8 cellular contexts compared by ENCODE assay signal in genomic region chr2:105294844-105295481, GRCh38. TPM values are rescaled to one million over a fixed set of nuclear protein-coding genes. Genes with fewer than 3 reads are reported as not detected.
A peak's percentile ranks its signal among the peaks of the same experiment; 100 is the strongest.
DNase-seq lines count a peak whose midpoint lies in the region; ATAC-seq lines count a peak whose summit lies in the region.

No MANE protein-coding gene starts in this region.

- H2BK120ac ChIP-seq in trophoblast cell (ENCODE audit: insufficient read depth, low read length, poor library complexity): no peak overlapping the region

- H3K4me1 Mint-ChIP-seq in activated CD4-positive, alpha-beta memory T cell treated with anti-CD3 and anti-CD28 coated beads for 36 hours (ENCODE audit: low read depth): no peaks in the 10 kb centered on the region

- no peaks in the 10 kb centered on the region for H3K9me3 Mint-ChIP-seq in activated CD4-positive, alpha-beta memory T cell treated with anti-CD3 and anti-CD28 coated beads for 36 hours

- H2BK5ac ChIP-seq in trophoblast cell (ENCODE audit: low read depth, low read length, poor library complexity): no peak overlapping the region

- H2BK12ac ChIP-seq in trophoblast cell (ENCODE audit: low read length): no peak overlapping the region

- no peak overlapping the region for H3K14ac ChIP-seq in trophoblast cell (ENCODE audit: low read length)

- H3K36me3 ChIP-seq in trophoblast cell (ENCODE audit: control insufficient read depth in 1 of 2, insufficient read depth in 2 of 2, low read length in 2 of 2): peaks cover 6 to 11% of the 10 kb centered on the region in 2 experiments

- H2AFZ ChIP-seq in trophoblast cell (ENCODE audit: insufficient read depth, low read length, poor library complexity): no peak overlapping the region

- no peak overlapping the region for H3K27ac Mint-ChIP-seq in activated CD4-positive, alpha-beta memory T cell treated with anti-CD3 and anti-CD28 coated beads for 36 hours

- H3K27ac ChIP-seq in trophoblast cell (ENCODE audit: low read depth, low read length): no peak overlapping the region

- H3K4me1 ChIP-seq in trophoblast cell (ENCODE audit: control insufficient read depth in 1 of 2, insufficient read depth in 2 of 2, low read length in 2 of 2): peaks cover 4 to 26% of the 10 kb centered on the region in 2 experiments

- H3K9ac ChIP-seq in trophoblast cell (ENCODE audit: low read length): no peak overlapping the region

- POLR2A ChIA-PET in activated CD4-positive, alpha-beta memory T cell treated with anti-CD3 and anti-CD28 coated beads for 36 hours (lab: Charles Lee): no interaction called here

- peak; percentile 11 for DNase-seq in CD1c-positive myeloid dendritic cell (ENCODE audit: extremely low spot score)
- peak; percentile 30 for DNase-seq in MV-4-11 (lab: John Stamatoyannopoulos, UW)
- peak; percentile 26 for DNase-seq in activated CD4-positive, alpha-beta memory T cell treated with anti-CD3 and anti-CD28 coated beads for 36 hours
- DNase-seq in foreskin melanocyte: peak; percentile 78
- DNase-seq in trophoblast cell: peak; percentile 63 to 76
- DNase-seq in ureter (ENCODE audit: low spot score): no peak

- no peak overlapping the region for H3K4me3 ChIP-seq in trophoblast cell (ENCODE audit: low read depth, low read length)

- no peaks in the 10 kb centered on the region for H3K27me3 Mint-ChIP-seq in activated CD4-positive, alpha-beta memory T cell treated with anti-CD3 and anti-CD28 coated beads for 36 hours

- no peak overlapping the region for H4K91ac ChIP-seq in trophoblast cell (ENCODE audit: low read depth, low read length)

- H3K18ac ChIP-seq in trophoblast cell (ENCODE audit: low read length): no peak overlapping the region

- intact Hi-C loops in activated CD4-positive, alpha-beta memory T cell treated with anti-CD3 and anti-CD28 coated beads for 36 hours (cut with micrococcal nuclease): loop anchor here (1.0 kb wide), 1 partner anchor 181 kb away; no protein-coding TSS in a partner anchor

- no peaks in the 10 kb centered on the region for H3K27me3 ChIP-seq in trophoblast cell (ENCODE audit: insufficient read depth, low read length)

- no peak overlapping the region for H3K4me2 ChIP-seq in trophoblast cell (ENCODE audit: low read length)

- no peak overlapping the region for H2AK5ac ChIP-seq in trophoblast cell (ENCODE audit: low read length)

- H4K8ac ChIP-seq in trophoblast cell (ENCODE audit: low read depth, low read length): no peak overlapping the region

- H3K4ac ChIP-seq in trophoblast cell (ENCODE audit: low read depth, low read length): no peak overlapping the region

- WGBS in trophoblast cell (ENCODE audit: extremely low coverage, insufficient coverage, insufficient read length): no CpG with 5 or more reads among the region's 5 CpGs

- no peak overlapping the region for H4K12ac ChIP-seq in trophoblast cell (ENCODE audit: low read depth, low read length)

- H3K79me1 ChIP-seq in trophoblast cell (ENCODE audit: low read length): peaks cover 2% of the 10 kb centered on the region

- peaks cover 53% of the 10 kb centered on the region for H3K36me3 Mint-ChIP-seq in activated CD4-positive, alpha-beta memory T cell treated with anti-CD3 and anti-CD28 coated beads for 36 hours

- H3K79me2 ChIP-seq in trophoblast cell (ENCODE audit: control insufficient read depth, insufficient read depth, low read length, poor library complexity): no peaks in the 10 kb centered on the region

- H3K4me3 Mint-ChIP-seq in activated CD4-positive, alpha-beta memory T cell treated with anti-CD3 and anti-CD28 coated beads for 36 hours: no peak overlapping the region

- ATAC-seq in GM18868 (IDR thresholded peaks at IDR 0.05; ENCODE audit: unreplicated experiment) (peak; percentile 75), GM18520 (IDR thresholded peaks at IDR 0.05; ENCODE audit: unreplicated experiment) (no peak)

- no peak overlapping the region for H3K23ac ChIP-seq in trophoblast cell (ENCODE audit: low read length)

- H3K9me3 ChIP-seq in trophoblast cell (ENCODE audit: insufficient read depth, low read depth, low read length): peaks cover 1% of the 10 kb centered on the region

- CTCF ChIA-PET in activated CD4-positive, alpha-beta memory T cell treated with anti-CD3 and anti-CD28 coated beads for 36 hours (lab: Charles Lee): interaction anchor here (0.8 to 1.5 kb wide), 3 partner anchors 9 to 180 kb away, joined by 3 read pairs; no protein-coding TSS in a partner anchor

RNA-seq across cellular contexts. Expression of gene TGFBRAP1, which starts 34.6 kb away (rescaled TPM):
- total RNA-seq in activated CD4-positive, alpha-beta memory T cell treated with anti-CD3 and anti-CD28 coated beads for 36 hours: 10 to 100 TPM; 16.8 to 16.9 TPM
- 16.6 and 17.3 TPM in 2 replicates for polyA plus RNA-seq in trophoblast cell (2013)
- total RNA-seq in ureter: 22.9 TPM

RNA-seq across cellular contexts. Expression of gene C2orf49, which starts 42.4 kb away (rescaled TPM):
- 10 to 100 TPM; 16.9 to 20.2 TPM for total RNA-seq in activated CD4-positive, alpha-beta memory T cell treated with anti-CD3 and anti-CD28 coated beads for 36 hours
- 34.1 and 35.9 TPM in 2 replicates for polyA plus RNA-seq in trophoblast cell (2013)
- 17.1 TPM for total RNA-seq in ureter

RNA-seq across cellular contexts. Expression of gene GPR45, which starts 53.4 kb away (rescaled TPM):
- not detected for total RNA-seq in activated CD4-positive, alpha-beta memory T cell treated with anti-CD3 and anti-CD28 coated beads for 36 hours
- 0.05 and 0.11 TPM in 2 replicates for polyA plus RNA-seq in trophoblast cell (2013)
- not detected for total RNA-seq in ureter
